ENCODE assay signal across 6 cellular contexts in genomic region chr11:70186936-70187335, GRCh38.
"Had no signal": no experiment of that assay in that cellular context is flagged by ENCODE, and none has a peak within 500 bp of the region (broad histone marks: within the 10 kb centered on the region; RNA-seq: fewer than 3 reads in every experiment).

No MANE protein-coding gene starts in this region.

- ATAC-seq: K562 had no signal

- DNase-seq: GOT3, H9, HCEC 1CT, IMR-90, KG1 had no signal

- H3K4me3 ChIP-seq: K562 had no signal
